Comparison of ENCODE assay signal across 15 cellular contexts in genomic region chr6:44250718-44251123, GRCh38. TPM values are rescaled to one million over a fixed set of nuclear protein-coding genes. Genes with fewer than 3 reads are reported as not detected.
DNase-seq lines count a peak whose midpoint lies in the region; TF ChIP-seq lines count a peak whose summit lies in the region.
"Had no signal": no experiment of that assay in that cellular context is flagged by ENCODE, and none has a peak within 500 bp of the region (broad histone marks: within the 10 kb centered on the region; RNA-seq: fewer than 3 reads in every experiment).

No MANE protein-coding gene starts in this region.

- TF ChIP-seq CTCF in left ventricle myocardium inferior (IDR thresholded peaks at IDR 0.05; ENCODE audit: borderline replicate concordance) (no peak), right atrium auricular region (IDR thresholded peaks at IDR 0.05) (no peak), OCI-LY7 (conservative IDR thresholded peaks at IDR 0.05; ENCODE audit: low read length) (no peak), suprapubic skin (IDR thresholded peaks at IDR 0.05) (no peak)

- 77% methylated on average over 3 of the region's 3 CpGs for WGBS in suprapubic skin

- intact Hi-C loops in left ventricle myocardium inferior (cut with micrococcal nuclease) (no loop called here), OCI-LY7 (cut with micrococcal nuclease; ENCODE audit: unreplicated experiment) (no loop called here)

- H4K20me1 ChIP-seq in OCI-LY7 (ENCODE audit: insufficient read depth, low read length) = peaks cover 51% of the 10 kb centered on the region

- peak overlapping the region; percentile 98; the same call in 1 of the 2 replicates for H3K4me2 ChIP-seq in OCI-LY7 (ENCODE audit: low read length)

- no peak overlapping the region for H3K4me3 ChIP-seq in left ventricle myocardium inferior
- no peak overlapping the region for H3K4me3 ChIP-seq in right atrium auricular region
- no peak overlapping the region for H3K4me3 ChIP-seq in OCI-LY7 (ENCODE audit: low read depth, low read length, poor library complexity, severe bottlenecking)
- peak overlapping the region; percentile 97 for H3K4me3 ChIP-seq in endocrine pancreas (ENCODE audit: control insufficient read depth, insufficient read depth, low read length)
- H3K4me3 ChIP-seq in stomach smooth muscle (ENCODE audit: low read length in 2 of 2) = no peak overlapping the region
- H3K4me3 ChIP-seq in suprapubic skin = no peak overlapping the region
- H3K4me3 ChIP-seq: gastroesophageal sphincter had no signal

- H3K36me3 ChIP-seq in left ventricle myocardium inferior = peaks cover 78% of the 10 kb centered on the region
- H3K36me3 ChIP-seq in right atrium auricular region = peaks cover 71% of the 10 kb centered on the region
- H3K36me3 ChIP-seq in OCI-LY7 (ENCODE audit: insufficient read depth, low read length) = peaks cover 88% of the 10 kb centered on the region
- H3K36me3 ChIP-seq in endocrine pancreas (ENCODE audit: control insufficient read depth, insufficient read depth, low read length) = peaks cover 32% of the 10 kb centered on the region
- H3K36me3 ChIP-seq in stomach smooth muscle (ENCODE audit: control insufficient read depth in 2 of 2, insufficient read depth in 2 of 2, low read length in 2 of 2) = peaks cover 59 to 63% of the 10 kb centered on the region in 2 donors
- peaks cover 68% of the 10 kb centered on the region for H3K36me3 ChIP-seq in suprapubic skin

- H3K79me2 ChIP-seq in OCI-LY7 (ENCODE audit: insufficient read depth, low read depth, low read length) = peaks cover 52% of the 10 kb centered on the region

- DNase-seq in left ventricle myocardium inferior = no peak
- no peak for DNase-seq in right atrium auricular region (ENCODE audit: low spot score)
- DNase-seq in OCI-LY7 (ENCODE audit: low spot score) = no peak
- no peak for DNase-seq in suprapubic skin (ENCODE audit: low spot score in 2 of 2)
- no peak for DNase-seq in A172 (ENCODE audit: low spot score)
- no peak for DNase-seq in stimulated activated CD4-positive, alpha-beta T cell treated with anti-CD3 and anti-CD28 coated beads, Interleukin-4, amount 100 ng/mL, for 24 hours
- DNase-seq: effector CD8-positive, alpha-beta T cell; NCI-H1417 treated with DMSO at 0.1 percent for 48 hours; NCI-H446 treated with DMSO at 0.1 percent for 48 hours; stimulated activated CD4-positive, alpha-beta T cell treated with anti-CD3 and anti-CD28 coated beads, Interleukin-2, amount 100 ng/mL, for 48 hours; stimulated activated naive CD4-positive, alpha-beta T cell had no signal

- H2AFZ ChIP-seq in OCI-LY7 (ENCODE audit: low read length) = no peak overlapping the region

- H3K27ac ChIP-seq in left ventricle myocardium inferior (replicated peaks) (peak overlapping the region; percentile 20), right atrium auricular region (no peak overlapping the region), OCI-LY7 (ENCODE audit: low read depth, low read length, poor library complexity, severe bottlenecking) (no peak overlapping the region), stomach smooth muscle (ENCODE audit: low read length) (peak overlapping the region; percentile 6), suprapubic skin (no peak overlapping the region)
- H3K27ac ChIP-seq: ascending aorta, gastroesophageal sphincter had no signal

- no peaks in the 10 kb centered on the region for H3K9me3 ChIP-seq in left ventricle myocardium inferior (replicated peaks)
- H3K9me3 ChIP-seq in right atrium auricular region = no peaks in the 10 kb centered on the region
- H3K9me3 ChIP-seq in OCI-LY7 (ENCODE audit: low read length) = no peaks in the 10 kb centered on the region
- no peaks in the 10 kb centered on the region for H3K9me3 ChIP-seq in endocrine pancreas (ENCODE audit: control insufficient read depth, low read length)
- no peaks in the 10 kb centered on the region for H3K9me3 ChIP-seq in stomach smooth muscle (ENCODE audit: control insufficient read depth in 2 of 2, low read length in 2 of 2)
- H3K9me3 ChIP-seq in suprapubic skin = no peaks in the 10 kb centered on the region
- H3K9me3 ChIP-seq: ascending aorta, gastroesophageal sphincter had no signal

- no peak for TF ChIP-seq POLR2A in suprapubic skin (IDR thresholded peaks at IDR 0.05)

- no TSS peak for BruUV-seq in OCI-LY7 (replicated peaks; lab: Mats Ljungman, UMichigan)

- H3K27me3 ChIP-seq in left ventricle myocardium inferior (ENCODE audit: low read depth) (no peaks in the 10 kb centered on the region), right atrium auricular region (no peaks in the 10 kb centered on the region), endocrine pancreas (ENCODE audit: control insufficient read depth, insufficient read depth, low read length) (no peaks in the 10 kb centered on the region), stomach smooth muscle (ENCODE audit: control insufficient read depth in 1 of 2, insufficient read depth in 2 of 2, low read length in 2 of 2) (no peaks in the 10 kb centered on the region), suprapubic skin (no peaks in the 10 kb centered on the region)
- H3K27me3 ChIP-seq: ascending aorta, gastroesophageal sphincter had no signal

- no peaks in the 10 kb centered on the region for H3K9me2 ChIP-seq in OCI-LY7 (ENCODE audit: insufficient read depth, low read length)

- no peak for TF ChIP-seq EP300 in suprapubic skin (IDR thresholded peaks at IDR 0.05)

- H3K9ac ChIP-seq in endocrine pancreas (ENCODE audit: control insufficient read depth, insufficient read depth, low read length) (no peak overlapping the region), stomach smooth muscle (ENCODE audit: low read length in 2 of 2) (peak overlapping the region in 1 of 2 donors; percentile 13)

- H3K4me1 ChIP-seq in left ventricle myocardium inferior (peaks cover 94% of the 10 kb centered on the region), right atrium auricular region (peaks cover 0 to 36% of the 10 kb centered on the region in 2 donors), OCI-LY7 (ENCODE audit: insufficient read depth, low read length, poor library complexity, severe bottlenecking) (peaks cover 65% of the 10 kb centered on the region), endocrine pancreas (ENCODE audit: control insufficient read depth, insufficient read depth, low read length) (peaks cover 6% of the 10 kb centered on the region), stomach smooth muscle (ENCODE audit: control insufficient read depth, insufficient read depth, low read length) (peaks cover 30% of the 10 kb centered on the region), suprapubic skin (peaks cover 47% of the 10 kb centered on the region)

- POLR2A ChIA-PET in OCI-LY7 (lab: Charles Lee) = interaction anchor here (0.6 to 1.0 kb wide), 3 partner anchors 26 to 56 kb away, joined by 3 read pairs; no protein-coding TSS in a partner anchor

- CTCF ChIA-PET in OCI-LY7 (lab: Charles Lee; ENCODE audit: unreplicated experiment) = no interaction called here

RNA-seq across cellular contexts. Expression of gene HSP90AB1, which starts 3.8 kb away (rescaled TPM):
- 786 TPM for total RNA-seq in left ventricle myocardium inferior
- total RNA-seq in right atrium auricular region = 100 to 1,000 TPM; 716 to 772 TPM
- 911 and 1,004 TPM in 2 replicates for total RNA-seq in OCI-LY7 (2014; rRNA removed; shearing (Covaris generic))
- 1,055 and 1,282 TPM in 2 replicates for total RNA-seq in OCI-LY7 (2022)
- 100 to 1,000 TPM; 450 to 830 (median 678) TPM for total RNA-seq in suprapubic skin
- total RNA-seq in A172 (2014; rRNA removed; shearing (Covaris generic)) = 2,477 and 2,544 TPM in 2 replicates

RNA-seq across cellular contexts. Expression of gene SLC35B2, which starts 6.6 kb away (rescaled TPM):
- total RNA-seq in left ventricle myocardium inferior (20.2 TPM), right atrium auricular region (10 to 100 TPM; 23.0 to 23.7 TPM), OCI-LY7 (2022) (15.3 and 16.5 TPM in 2 replicates), suprapubic skin (10 to 100 TPM; 26.2 to 38.5 (median 30.9) TPM)
- 10.1 and 13.9 TPM in 2 replicates for total RNA-seq in OCI-LY7 (2014; rRNA removed; shearing (Covaris generic))
- total RNA-seq in A172 (2014; rRNA removed; shearing (Covaris generic)) = 112 and 137 TPM in 2 replicates

RNA-seq across cellular contexts. Expression of gene NFKBIE, which starts 14.6 kb away (rescaled TPM):
- total RNA-seq in left ventricle myocardium inferior = 2.1 TPM
- 1 to 10 TPM; 3.8 to 8.7 TPM for total RNA-seq in right atrium auricular region
- total RNA-seq in OCI-LY7 (2014; rRNA removed; shearing (Covaris generic)) = 27.5 and 43.1 TPM in 2 replicates
- 22.4 and 24.8 TPM in 2 replicates for total RNA-seq in OCI-LY7 (2022)
- 10 to 100 TPM; 12.9 to 25.0 (median 16.1) TPM for total RNA-seq in suprapubic skin
- total RNA-seq in A172 (2014; rRNA removed; shearing (Covaris generic)) = 22.4 and 33.4 TPM in 2 replicates

RNA-seq across cellular contexts. Expression of gene TMEM151B, which starts 19.5 kb away (rescaled TPM):
- total RNA-seq in left ventricle myocardium inferior = not detected
- total RNA-seq in right atrium auricular region = 1 to 10 TPM in 1 of 2 donors, under 1 TPM in 1; 0.11 to 2.6 TPM
- total RNA-seq in OCI-LY7 (2014; rRNA removed; shearing (Covaris generic)) = not detected in 2 replicates
- 0.07 and 0.15 TPM in 2 replicates for total RNA-seq in OCI-LY7 (2022)
- total RNA-seq in suprapubic skin = under 1 TPM in 2 of 4 donors, not detected in 2; 0.10 to 0.15 TPM
- 0.96 and 1.3 TPM in 2 replicates for total RNA-seq in A172 (2014; rRNA removed; shearing (Covaris generic))
- total RNA-seq: ascending aorta had no signal

RNA-seq across cellular contexts. Expression of gene SLC29A1, which starts 27.3 kb away (rescaled TPM):
- 154 TPM for total RNA-seq in left ventricle myocardium inferior
- 100 to 1,000 TPM; 105 to 256 TPM for total RNA-seq in right atrium auricular region
- total RNA-seq in OCI-LY7 (2014; rRNA removed; shearing (Covaris generic)) = 51.5 and 52.6 TPM in 2 replicates
- 54.1 and 64.6 TPM in 2 replicates for total RNA-seq in OCI-LY7 (2022)
- 100 to 1,000 TPM in 1 of 4 donors, 10 to 100 TPM in 3; 61.7 to 133 (median 75.3) TPM for total RNA-seq in suprapubic skin
- total RNA-seq in A172 (2014; rRNA removed; shearing (Covaris generic)) = 24.7 and 26.2 TPM in 2 replicates

Comparison
In these comparisons a context has a peak if more than half of its experiments do, and no peak if none do; other contexts are left out.
1. H3K27ac ChIP-seq: peak in left ventricle myocardium inferior (single experiment) and stomach smooth muscle (single experiment); none in right atrium auricular region (0 of 2), OCI-LY7 (single experiment) and suprapubic skin (single experiment).